14 cellular contexts compared by ENCODE assay signal in genomic region chr15:38886315-38887163, GRCh38.
DNase-seq lines count a peak whose midpoint lies in the region; TF ChIP-seq lines count a peak whose summit lies in the region.
"Had no signal": no experiment of that assay in that cellular context is flagged by ENCODE, and none has a peak within 500 bp of the region (broad histone marks: within the 10 kb centered on the region; RNA-seq: fewer than 3 reads in every experiment).

No MANE protein-coding gene starts in this region.

- peak; percentile 39 for DNase-seq in ACHN
- DNase-seq in HS-27A (ENCODE audit: low read depth): peak; percentile 55
- peak; percentile 49 for DNase-seq in hepatocyte (ENCODE audit: low spot score)
- DNase-seq in T-helper 9 cell: no peak
- DNase-seq in activated CD4-positive, alpha-beta memory T cell treated with anti-CD3 and anti-CD28 coated beads, Interleukin-2, amount 10 ng/mL, durations not matched to agents 7 days and 5 days: no peak
- DNase-seq in HuH-7 (ENCODE audit: low spot score): no peak
- DNase-seq in NCI-H82 (lab: John Stamatoyannopoulos, UW): no peak
- DNase-seq: activated T-cell treated with anti-CD3 and anti-CD28 coated beads, Interleukin-2, amount 50 U/mL, for 4 hours; heart right ventricle; NCI-H69 had no signal

- H3K4me3 Mint-ChIP-seq in activated CD4-positive, alpha-beta memory T cell treated with anti-CD3 and anti-CD28 coated beads, Interleukin-2, amount 10 ng/mL, durations not matched to agents 7 days and 5 days: no peak overlapping the region
- H3K4me3 Mint-ChIP-seq: activated T-cell treated with anti-CD3 and anti-CD28 coated beads, Interleukin-2, amount 50 U/mL, for 4 hours; central memory CD8-positive, alpha-beta T cell had no signal

- WGBS in hepatocyte (ENCODE audit: low lambda C conversion rate, missing lambda C conversion rate): 77% methylated on average over 2 of the region's 2 CpGs

- no peaks in the 10 kb centered on the region for H3K9me3 Mint-ChIP-seq in activated CD4-positive, alpha-beta memory T cell treated with anti-CD3 and anti-CD28 coated beads, Interleukin-2, amount 10 ng/mL, durations not matched to agents 7 days and 5 days
- H3K9me3 Mint-ChIP-seq: activated T-cell treated with anti-CD3 and anti-CD28 coated beads, Interleukin-2, amount 50 U/mL, for 4 hours; central memory CD8-positive, alpha-beta T cell had no signal

- H3K79me2 ChIP-seq in hepatocyte: no peaks in the 10 kb centered on the region

- H3K27ac ChIP-seq in VCaP: peak overlapping the region; percentile 45
- peak overlapping the region; percentile 79 for H3K27ac ChIP-seq in hepatocyte

- CTCF ChIA-PET in activated CD4-positive, alpha-beta memory T cell treated with anti-CD3 and anti-CD28 coated beads, Interleukin-2, amount 10 ng/mL, durations not matched to agents 7 days and 5 days (lab: Charles Lee): no interaction called here

- peaks cover 15% of the 10 kb centered on the region for H3K27me3 Mint-ChIP-seq in activated CD4-positive, alpha-beta memory T cell treated with anti-CD3 and anti-CD28 coated beads, Interleukin-2, amount 10 ng/mL, durations not matched to agents 7 days and 5 days

- no peaks in the 10 kb centered on the region for H3K9me3 ChIP-seq in hepatocyte (ENCODE audit: low read depth)

- peak overlapping the region; percentile 53 for H3K4me2 ChIP-seq in hepatocyte

- no peaks in the 10 kb centered on the region for H4K20me1 ChIP-seq in hepatocyte (ENCODE audit: insufficient read depth, poor library complexity, severe bottlenecking)

- no peaks in the 10 kb centered on the region for H3K27me3 ChIP-seq in hepatocyte
- H3K27me3 ChIP-seq: heart right ventricle had no signal

- H3K27ac Mint-ChIP-seq in activated CD4-positive, alpha-beta memory T cell treated with anti-CD3 and anti-CD28 coated beads, Interleukin-2, amount 10 ng/mL, durations not matched to agents 7 days and 5 days: no peak overlapping the region

- peaks cover 10% of the 10 kb centered on the region for H3K4me1 Mint-ChIP-seq in activated CD4-positive, alpha-beta memory T cell treated with anti-CD3 and anti-CD28 coated beads, Interleukin-2, amount 10 ng/mL, durations not matched to agents 7 days and 5 days
- H3K4me1 Mint-ChIP-seq: central memory CD8-positive, alpha-beta T cell had no signal

- H3K9me2 ChIP-seq in hepatocyte (replicated peaks; ENCODE audit: insufficient read depth): no peaks in the 10 kb centered on the region

- no peaks in the 10 kb centered on the region for H3K36me3 Mint-ChIP-seq in activated CD4-positive, alpha-beta memory T cell treated with anti-CD3 and anti-CD28 coated beads, Interleukin-2, amount 10 ng/mL, durations not matched to agents 7 days and 5 days (ENCODE audit: low read depth)
- H3K36me3 Mint-ChIP-seq: CD14-positive monocyte had no signal

- H3K4me3 ChIP-seq in hepatocyte: no peak overlapping the region
- H3K4me3 ChIP-seq: GM12878, heart right ventricle had no signal

- in situ Hi-C loops in ACHN (cut with HindIII; ENCODE audit: low pct_ligation_motif_present, low pct_unique_long_range_greater_than_20kb, low sequenced_read_pairs): no loop called here

- POLR2A ChIA-PET in activated CD4-positive, alpha-beta memory T cell treated with anti-CD3 and anti-CD28 coated beads, Interleukin-2, amount 10 ng/mL, durations not matched to agents 7 days and 5 days (lab: Charles Lee): no interaction called here

- H3K36me3 ChIP-seq in hepatocyte (replicated peaks; ENCODE audit: insufficient read depth, low read depth): no peaks in the 10 kb centered on the region
- H3K36me3 ChIP-seq: heart right ventricle had no signal

- no peak overlapping the region for H2AFZ ChIP-seq in hepatocyte

- TF ChIP-seq CTCF in VCaP (conservative IDR thresholded peaks at IDR 0.05) (no peak), hepatocyte (IDR thresholded peaks at IDR 0.05; ENCODE audit: poor library complexity) (no peak)

- H3K4me1 ChIP-seq in hepatocyte (ENCODE audit: insufficient read depth): peaks cover 28% of the 10 kb centered on the region

Comparison
In these comparisons a context has a peak if more than half of its experiments do, and no peak if none do; other contexts are left out.
1. DNase-seq: peak in ACHN (single experiment), HS-27A (single experiment) and hepatocyte (single experiment); none in T-helper 9 cell (single experiment), activated CD4-positive, alpha-beta memory T cell treated with anti-CD3 and anti-CD28 coated beads, Interleukin-2, amount 10 ng/mL, durations not matched to agents 7 days and 5 days (single experiment), HuH-7 (single experiment) and NCI-H82 (single experiment).